Comparison of ENCODE assay signal across 2 cellular contexts in the genomic region with DNA sequence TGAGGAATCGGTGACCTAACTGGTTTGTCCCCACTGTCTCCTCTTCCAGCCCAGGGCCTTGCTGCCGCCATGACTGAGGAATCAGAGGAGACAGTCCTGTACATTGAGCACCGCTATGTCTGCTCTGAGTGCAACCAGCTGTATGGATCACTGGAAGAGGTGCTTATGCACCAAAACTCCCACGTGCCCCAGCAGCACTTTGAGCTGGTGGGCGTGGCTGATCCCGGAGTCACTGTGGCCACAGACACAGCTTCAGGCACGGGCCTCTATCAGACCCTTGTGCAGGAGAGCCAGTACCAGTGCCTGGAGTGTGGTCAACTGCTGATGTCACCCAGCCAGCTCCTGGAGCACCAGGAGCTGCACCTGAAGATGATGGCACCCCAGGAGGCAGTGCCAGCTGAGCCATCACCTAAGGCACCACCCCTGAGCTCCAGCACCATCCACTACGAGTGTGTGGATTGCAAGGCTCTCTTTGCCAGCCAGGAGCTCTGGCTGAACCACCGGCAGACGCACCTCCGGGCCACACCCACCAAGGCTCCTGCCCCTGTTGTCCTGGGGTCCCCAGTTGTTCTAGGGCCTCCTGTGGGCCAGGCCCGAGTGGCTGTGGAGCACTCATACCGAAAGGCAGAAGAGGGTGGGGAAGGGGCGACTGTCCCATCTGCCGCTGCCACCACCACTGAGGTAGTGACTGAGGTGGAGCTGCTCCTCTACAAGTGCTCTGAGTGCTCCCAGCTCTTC.
A peak's percentile ranks its signal among the peaks of the same experiment; 100 is the strongest.
TF ChIP-seq lines count a peak whose summit lies in the region.

No MANE protein-coding gene starts in this region.

TF ChIP-seq in HEK293, 187 proteins besides CTCF, POLR2A, EP300 and RAD21:
- TF ChIP-seq ZNF114 (tag by site-specific recombination; IDR thresholded peaks at IDR 0.05) (no peak), ZNF529 (tag by site-specific recombination; IDR thresholded peaks at IDR 0.05; ENCODE audit: insufficient replicate concordance) (no peak), ZNF600 (tag by site-specific recombination; IDR thresholded peaks at IDR 0.05) (0 out of 2 replicates have a peak, but pooled peaks have one; percentile 10), ZNF433 (tag by site-specific recombination; IDR thresholded peaks at IDR 0.05; ENCODE audit: low read depth) (no peak), KLF9 (tag by site-specific recombination; IDR thresholded peaks at IDR 0.05; ENCODE audit: low read depth) (peak; percentile 66), ZNF76 (tag by site-specific recombination; IDR thresholded peaks at IDR 0.05; ENCODE audit: borderline replicate concordance, low read depth) (no peak), ZNF37A (tag by site-specific recombination; IDR thresholded peaks at IDR 0.05) (no peak), PBX3 (CRISPR knock-in tag; IDR thresholded peaks at IDR 0.05) (no peak), ZFHX2 (tag by site-specific recombination; conservative IDR thresholded peaks at IDR 0.05) (peak; percentile 65), EGR2 (tag by site-specific recombination; IDR thresholded peaks at IDR 0.05; ENCODE audit: low read depth) (peak; percentile 41; the same call in 1 of the 2 replicates), ZNF707 (tag by site-specific recombination; IDR thresholded peaks at IDR 0.05) (no peak), KLF1 (tag by site-specific recombination; IDR thresholded peaks at IDR 0.05) (peak; percentile 7; the same call in 1 of the 2 replicates), ZNF530 (tag by site-specific recombination; IDR thresholded peaks at IDR 0.05; ENCODE audit: low read depth) (no peak)
- TF ChIP-seq, protein P1, sequence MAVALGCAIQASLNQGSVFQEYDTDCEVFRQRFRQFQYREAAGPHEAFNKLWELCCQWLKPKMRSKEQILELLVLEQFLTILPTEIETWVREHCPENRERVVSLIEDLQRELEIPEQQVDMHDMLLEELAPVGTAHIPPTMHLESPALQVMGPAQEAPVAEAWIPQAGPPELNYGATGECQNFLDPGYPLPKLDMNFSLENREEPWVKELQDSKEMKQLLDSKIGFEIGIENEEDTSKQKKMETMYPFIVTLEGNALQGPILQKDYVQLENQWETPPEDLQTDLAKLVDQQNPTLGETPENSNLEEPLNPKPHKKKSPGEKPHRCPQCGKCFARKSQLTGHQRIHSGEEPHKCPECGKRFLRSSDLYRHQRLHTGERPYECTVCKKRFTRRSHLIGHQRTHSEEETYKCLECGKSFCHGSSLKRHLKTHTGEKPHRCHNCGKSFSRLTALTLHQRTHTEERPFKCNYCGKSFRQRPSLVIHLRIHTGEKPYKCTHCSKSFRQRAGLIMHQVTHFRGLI (tag by site-specific recombination; IDR thresholded peaks at IDR 0.05): no peak

TF ChIP-seq in GM12878, 131 proteins besides CTCF, POLR2A, EP300 and RAD21:
- TF ChIP-seq ZNF622 (IDR thresholded peaks at IDR 0.05) (no peak), JUND (IDR thresholded peaks at IDR 0.05; ENCODE audit: low read depth, low read length) (no peak), ZBED1 (IDR thresholded peaks at IDR 0.05; ENCODE audit: borderline replicate concordance) (no peak), HDAC6 (IDR thresholded peaks at IDR 0.05; ENCODE audit: unreplicated experiment) (no peak), EGR1 (IDR thresholded peaks at IDR 0.05; ENCODE audit: borderline replicate concordance in 1 of 2, low read depth in 2 of 2, low read length in 2 of 2) (no peak), CBX5 (IDR thresholded peaks at IDR 0.05; ENCODE audit: low read depth) (no peak), TAF1 (IDR thresholded peaks at IDR 0.05; ENCODE audit: borderline replicate concordance, low read depth, low read length) (no peak), RAD51 (IDR thresholded peaks at IDR 0.05) (no peak), TCF3 (IDR thresholded peaks at IDR 0.05; ENCODE audit: borderline replicate concordance, insufficient read depth, low read depth, low read length) (no peak), ZNF207 (IDR thresholded peaks at IDR 0.05; ENCODE audit: borderline replicate concordance) (no peak), SUZ12 (IDR thresholded peaks at IDR 0.05; ENCODE audit: unreplicated experiment) (no peak), PKNOX1 (IDR thresholded peaks at IDR 0.05) (no peak), IKZF2 (IDR thresholded peaks at IDR 0.05) (no peak)
- TF ChIP-seq, protein P2, sequence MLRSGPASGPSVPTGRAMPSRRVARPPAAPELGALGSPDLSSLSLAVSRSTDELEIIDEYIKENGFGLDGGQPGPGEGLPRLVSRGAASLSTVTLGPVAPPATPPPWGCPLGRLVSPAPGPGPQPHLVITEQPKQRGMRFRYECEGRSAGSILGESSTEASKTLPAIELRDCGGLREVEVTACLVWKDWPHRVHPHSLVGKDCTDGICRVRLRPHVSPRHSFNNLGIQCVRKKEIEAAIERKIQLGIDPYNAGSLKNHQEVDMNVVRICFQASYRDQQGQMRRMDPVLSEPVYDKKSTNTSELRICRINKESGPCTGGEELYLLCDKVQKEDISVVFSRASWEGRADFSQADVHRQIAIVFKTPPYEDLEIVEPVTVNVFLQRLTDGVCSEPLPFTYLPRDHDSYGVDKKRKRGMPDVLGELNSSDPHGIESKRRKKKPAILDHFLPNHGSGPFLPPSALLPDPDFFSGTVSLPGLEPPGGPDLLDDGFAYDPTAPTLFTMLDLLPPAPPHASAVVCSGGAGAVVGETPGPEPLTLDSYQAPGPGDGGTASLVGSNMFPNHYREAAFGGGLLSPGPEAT (IDR thresholded peaks at IDR 0.05; ENCODE audit: low read depth): no peak
